In genomic region chr16:49491736-49492089, GRCh38 we compare ENCODE assay signal across 10 cellular contexts.
DNase-seq lines count a peak whose midpoint lies in the region; FAIRE-seq and TF ChIP-seq lines count a peak whose summit lies in the region.
"Had no signal": no experiment of that assay in that cellular context is flagged by ENCODE, and none has a peak within 500 bp of the region (broad histone marks: within the 10 kb centered on the region; RNA-seq: fewer than 3 reads in every experiment).

No MANE protein-coding gene starts in this region.

- H3K9ac ChIP-seq in H1 (replicated peaks in 1 of 4; ENCODE audit: extremely low read depth in 1 of 4, low read depth in 3 of 4, low read length in 3 of 4), result no peak overlapping the region

- no peak overlapping the region for H2AK5ac ChIP-seq in H1 (ENCODE audit: low read depth, low read length)

- POLR2A ChIA-PET in H1 (lab: Charles Lee; ENCODE audit: partially characterized antibody), result no interaction called here
- POLR2A ChIA-PET in CD4-positive, alpha-beta memory T cell (lab: Charles Lee; ENCODE audit: partially characterized antibody), result no interaction called here

- no peaks in the 10 kb centered on the region for H3K36me3 ChIP-seq in H1 (ENCODE audit: control insufficient read depth in 2 of 4, insufficient read depth in 4 of 4, low read length in 3 of 4)
- H3K36me3 ChIP-seq in urinary bladder (ENCODE audit: insufficient read depth), result no peaks in the 10 kb centered on the region
- H3K36me3 ChIP-seq in CD4-positive, alpha-beta memory T cell (ENCODE audit: insufficient read depth, low read length), result no peaks in the 10 kb centered on the region

- H3K14ac ChIP-seq in H1 (ENCODE audit: insufficient read length), result no peak overlapping the region

- no peak overlapping the region for H3K4ac ChIP-seq in H1 (replicated peaks; ENCODE audit: insufficient read length, low read depth, low read length)

- WGBS in H1 (ENCODE audit: extremely low coverage in 1 of 2, insufficient coverage in 1 of 2, insufficient read length in 1 of 2, insufficient replicate concordance in 2 of 2, low coverage in 1 of 2, low lambda C conversion rate in 2 of 2, missing lambda C conversion rate in 1 of 2), 2 experiments, result 42% methylated on average over 7 of the region's 14 CpGs; no CpG with 5 or more reads in 1 of the 2 experiments
- 63% methylated on average over 14 of the region's 14 CpGs for WGBS in urinary bladder

- H3K79me2 ChIP-seq in H1 (ENCODE audit: control insufficient read depth in 1 of 2, insufficient read depth in 2 of 2, low read length in 2 of 2), result no peaks in the 10 kb centered on the region

- peaks cover 0 to 4% (median 2%) of the 10 kb centered on the region in 4 donors for H3K4me1 Mint-ChIP-seq in CD4-positive, alpha-beta memory T cell

- peak overlapping the region; percentile 91 for H4K8ac ChIP-seq in H1 (ENCODE audit: extremely low read depth, insufficient read depth, low read length)

- peak overlapping the region; percentile 93 for H3K18ac ChIP-seq in H1 (ENCODE audit: extremely low read depth, low read length)

- intact Hi-C loops in CD4-positive, alpha-beta memory T cell (cut with micrococcal nuclease), result loop anchor here (1.0 kb wide), 1 partner anchor 50 kb away; no protein-coding TSS in a partner anchor

- peak overlapping the region; percentile 75 for H2BK12ac ChIP-seq in H1 (ENCODE audit: low read depth, low read length)

- peaks cover 2% of the 10 kb centered on the region in 2 experiments for H4K20me1 ChIP-seq in H1 (replicated peaks in 1 of 2; ENCODE audit: control insufficient read depth in 1 of 2, insufficient read depth in 2 of 2, low read length in 2 of 2)

- no peak for TF ChIP-seq RAD21 in H1 (IDR thresholded peaks at IDR 0.05 in 1 of 2, conservative IDR thresholded peaks at IDR 0.05 in 1 of 2; ENCODE audit: low read depth in 2 of 2, low read length in 2 of 2)

- peak overlapping the region; percentile 57 for H4K5ac ChIP-seq in H1 (ENCODE audit: insufficient read length, low read depth, low read length)

- H3K79me1 ChIP-seq in H1 (ENCODE audit: low read depth, low read length), result no peaks in the 10 kb centered on the region

- peak overlapping the region; percentile 66; the same call in 1 of the 2 replicates for H2BK5ac ChIP-seq in H1 (ENCODE audit: low read depth, low read length)

- no peaks in the 10 kb centered on the region for H3K36me3 Mint-ChIP-seq in CD4-positive, alpha-beta memory T cell

- TF ChIP-seq CTCF in H1 (IDR thresholded peaks at IDR 0.05; ENCODE audit: control extremely low read depth in 1 of 3, insufficient read depth in 1 of 3, low read depth in 1 of 3, low read length in 3 of 3), result peak in 1 of 3 experiments; percentile 22; a peak in 1 of 4 replicates

- no peak overlapping the region for H3K4me3 Mint-ChIP-seq in CD4-positive, alpha-beta memory T cell
- H3K4me3 Mint-ChIP-seq: activated T-helper 17 cell treated with anti-CD3 and anti-CD28 coated beads, Interleukin-2, amount 50 U/mL, for 72 hours had no signal

- TF ChIP-seq EP300 in H1 (IDR thresholded peaks at IDR 0.05; ENCODE audit: borderline replicate concordance in 1 of 2, low read depth in 2 of 2, low read length in 2 of 2), result no peak

- H2BK20ac ChIP-seq in H1 (ENCODE audit: low read length), result no peak overlapping the region

- H3K4me1 ChIP-seq in H1 (replicated peaks in 1 of 4; ENCODE audit: control insufficient read depth in 3 of 4, insufficient read depth in 4 of 4, low read length in 3 of 4) (peaks cover 0 to 16% (median 5%) of the 10 kb centered on the region in 4 experiments; a peak in 6 of 7 replicates), urinary bladder (ENCODE audit: insufficient read depth) (no peaks in the 10 kb centered on the region)
- peaks cover 9% of the 10 kb centered on the region for H3K4me1 ChIP-seq in CD4-positive, alpha-beta memory T cell (ENCODE audit: insufficient read depth, low read length)

- H4K91ac ChIP-seq in H1 (replicated peaks; ENCODE audit: insufficient read length, low read length), result peak overlapping the region; percentile 25

- peaks cover 3 to 4% of the 10 kb centered on the region in 2 donors for H3K27me3 Mint-ChIP-seq in CD4-positive, alpha-beta memory T cell

- no peak for FAIRE-seq in H1 (lab: Jason Lieb, UNC)
- FAIRE-seq: A204.1 had no signal

- peak overlapping the region in 2 of 4 experiments; percentile 29 to 37; a peak in 2 of 8 replicates for H3K4me3 ChIP-seq in H1 (ENCODE audit: extremely low read depth in 1 of 4, insufficient read depth in 2 of 4, low read depth in 3 of 4, low read length in 4 of 4)
- H3K4me3 ChIP-seq in urinary bladder (ENCODE audit: low read depth, low read length), result peak overlapping the region; percentile 16
- no peak overlapping the region for H3K4me3 ChIP-seq in CD4-positive, alpha-beta memory T cell (ENCODE audit: low read length in 2 of 2)

- H3K27me3 ChIP-seq in H1 (replicated peaks in 1 of 4; ENCODE audit: control insufficient read depth in 3 of 4, extremely low read depth in 1 of 4, insufficient read depth in 3 of 4, low read length in 3 of 4), result no peaks in the 10 kb centered on the region
- no peaks in the 10 kb centered on the region for H3K27me3 ChIP-seq in CD4-positive, alpha-beta memory T cell (ENCODE audit: insufficient read depth, low read length)

- CTCF ChIA-PET in H1 (lab: Charles Lee; ENCODE audit: partially characterized antibody), result interaction anchor here (0.6 to 2.1 kb wide), 11 partner anchors 18 to 426 kb away, joined by 3 to 9 read pairs (median 3); no protein-coding TSS in a partner anchor
- CTCF ChIA-PET in CD4-positive, alpha-beta memory T cell (lab: Charles Lee; ENCODE audit: partially characterized antibody), result interaction anchor here (1.2 kb wide), 1 partner anchor 28 kb away, joined by 3 read pairs; no protein-coding TSS in a partner anchor

- H3K23ac ChIP-seq in H1 (ENCODE audit: insufficient read length), result no peak overlapping the region

- TF ChIP-seq POLR2A in H1 (IDR thresholded peaks at IDR 0.05; ENCODE audit: control extremely low read depth in 1 of 2, low read depth in 2 of 2, low read length in 2 of 2), result no peak

- no peak overlapping the region for H3K27ac Mint-ChIP-seq in CD4-positive, alpha-beta memory T cell
- H3K27ac Mint-ChIP-seq: activated T-helper 17 cell treated with anti-CD3 and anti-CD28 coated beads, Interleukin-2, amount 50 U/mL, for 72 hours had no signal

- peak overlapping the region; percentile 0 to 60; a peak in 3 of 4 replicates for H3K4me2 ChIP-seq in H1 (ENCODE audit: insufficient read depth in 1 of 2, low read depth in 2 of 2, low read length in 2 of 2)

- H3K23me2 ChIP-seq in H1 (ENCODE audit: low read depth, low read length), result no peaks in the 10 kb centered on the region; the same call in 1 of the 2 replicates

- 0 out of 2 replicates have a peak overlapping the region, but pooled peaks have one; percentile 52 for H3K27ac ChIP-seq in H1 (ENCODE audit: low read depth, low read length)
- no peak overlapping the region for H3K27ac ChIP-seq in urinary bladder (ENCODE audit: low read depth)
- H3K27ac ChIP-seq in CD4-positive, alpha-beta memory T cell (ENCODE audit: low read depth, low read length), result no peak overlapping the region

- no peak overlapping the region for H3K56ac ChIP-seq in H1 (replicated peaks; ENCODE audit: insufficient read length, low read depth, low read length)

- 0 out of 2 replicates have a peak overlapping the region, but pooled peaks have one; percentile 46 for H2BK15ac ChIP-seq in H1 (ENCODE audit: low read length)

- H2AFZ ChIP-seq in H1 (ENCODE audit: low read length), result no peak overlapping the region

- DNase-seq in NCI-H82 (lab: John Stamatoyannopoulos, UW), result peak; percentile 52
- DNase-seq in NCI-H82 treated with DMSO at 0.1 percent for 48 hours (lab: John Stamatoyannopoulos, UW; ENCODE audit: unreplicated experiment), result no peak
- peak in 1 of 2 experiments; percentile 41 for DNase-seq in H1 (ENCODE audit: low read depth in 1 of 2, low spot score in 2 of 2)
- DNase-seq in medulla oblongata (ENCODE audit: extremely low spot score), result peak; percentile 44
- DNase-seq in KG1 (lab: John Stamatoyannopoulos, UW), result no peak
- no peak for DNase-seq in CD4-positive, alpha-beta memory T cell
- DNase-seq in GM19240 (ENCODE audit: insufficient read length, low spot score), result no peak

- H3K9me3 ChIP-seq in H1 (ENCODE audit: insufficient read depth in 2 of 2, low read depth in 1 of 2, low read length in 1 of 2), result no peaks in the 10 kb centered on the region
- no peaks in the 10 kb centered on the region for H3K9me3 ChIP-seq in CD4-positive, alpha-beta memory T cell (ENCODE audit: control insufficient read depth in 1 of 2, low read length in 2 of 2)

- no peaks in the 10 kb centered on the region for H3K9me3 Mint-ChIP-seq in CD4-positive, alpha-beta memory T cell
- H3K9me3 Mint-ChIP-seq: activated T-helper 17 cell treated with anti-CD3 and anti-CD28 coated beads, Interleukin-2, amount 50 U/mL, for 72 hours had no signal

- no peak overlapping the region for H2BK120ac ChIP-seq in H1 (replicated peaks; ENCODE audit: low read depth, low read length)

TF ChIP-seq in H1, 55 proteins besides CTCF, POLR2A, EP300 and RAD21 (continues in another document):
- TF ChIP-seq TAF7 (optimal IDR thresholded peaks at IDR 0.05; ENCODE audit: borderline replicate concordance, low read depth, low read length), result no peak
- TF ChIP-seq KDM5A (IDR thresholded peaks at IDR 0.05; ENCODE audit: low read length), result no peak
- TF ChIP-seq NANOG (IDR thresholded peaks at IDR 0.05; ENCODE audit: insufficient read depth, low read depth, low read length, poor library complexity, severe bottlenecking), result peak; percentile 19
- no peak for TF ChIP-seq RFX5 (IDR thresholded peaks at IDR 0.05; ENCODE audit: borderline replicate concordance, low read depth, low read length)
- TF ChIP-seq JUND (IDR thresholded peaks at IDR 0.05; ENCODE audit: low read length), result no peak
- no peak for TF ChIP-seq TBP (IDR thresholded peaks at IDR 0.05; ENCODE audit: low read depth, low read length)
- no peak for TF ChIP-seq FOSL1 (IDR thresholded peaks at IDR 0.05; ENCODE audit: insufficient read depth, low read depth, low read length)
- TF ChIP-seq RBBP5 (IDR thresholded peaks at IDR 0.05; ENCODE audit: borderline replicate concordance, low read depth, low read length), result no peak
- no peak for TF ChIP-seq EZH2 (IDR thresholded peaks at IDR 0.05; ENCODE audit: low read depth, low read length, severe bottlenecking)
- TF ChIP-seq CTBP2 (IDR thresholded peaks at IDR 0.05; ENCODE audit: borderline replicate concordance, insufficient read depth, insufficient read length, low read length), result peak; percentile 19
- no peak for TF ChIP-seq PHF8 (conservative IDR thresholded peaks at IDR 0.05; ENCODE audit: low read depth, low read length)
- TF ChIP-seq USF2 (IDR thresholded peaks at IDR 0.05; ENCODE audit: low read length), result peak; percentile 69
- TF ChIP-seq CHD2 (IDR thresholded peaks at IDR 0.05; ENCODE audit: low read length), result no peak

Comparison
In these comparisons a context has a peak if more than half of its experiments do, and no peak if none do; other contexts are left out.
1. DNase-seq: peak in NCI-H82 (single experiment) and medulla oblongata (single experiment); none in NCI-H82 treated with DMSO at 0.1 percent for 48 hours (single experiment), KG1 (single experiment), CD4-positive, alpha-beta memory T cell (0 of 5) and GM19240 (single experiment).